Comparison of ENCODE assay signal across 4 cellular contexts in genomic region chr1:115309504-115309903, GRCh38. TPM values are rescaled to one million over a fixed set of nuclear protein-coding genes. Genes with fewer than 3 reads are reported as not detected.
"Had no signal": no experiment of that assay in that cellular context is flagged by ENCODE, and none has a peak within 500 bp of the region (broad histone marks: within the 10 kb centered on the region; RNA-seq: fewer than 3 reads in every experiment).

No MANE protein-coding gene starts in this region.

RNA-seq across cellular contexts. Expression of gene NGF, which starts 28.5 kb away (rescaled TPM):
- total RNA-seq: mononuclear cell; naive thymus-derived CD4-positive, alpha-beta T cell had no signal
- polyA plus RNA-seq: immature natural killer cell; mammary epithelial cell; naive thymus-derived CD4-positive, alpha-beta T cell had no signal
